In the genomic region with DNA sequence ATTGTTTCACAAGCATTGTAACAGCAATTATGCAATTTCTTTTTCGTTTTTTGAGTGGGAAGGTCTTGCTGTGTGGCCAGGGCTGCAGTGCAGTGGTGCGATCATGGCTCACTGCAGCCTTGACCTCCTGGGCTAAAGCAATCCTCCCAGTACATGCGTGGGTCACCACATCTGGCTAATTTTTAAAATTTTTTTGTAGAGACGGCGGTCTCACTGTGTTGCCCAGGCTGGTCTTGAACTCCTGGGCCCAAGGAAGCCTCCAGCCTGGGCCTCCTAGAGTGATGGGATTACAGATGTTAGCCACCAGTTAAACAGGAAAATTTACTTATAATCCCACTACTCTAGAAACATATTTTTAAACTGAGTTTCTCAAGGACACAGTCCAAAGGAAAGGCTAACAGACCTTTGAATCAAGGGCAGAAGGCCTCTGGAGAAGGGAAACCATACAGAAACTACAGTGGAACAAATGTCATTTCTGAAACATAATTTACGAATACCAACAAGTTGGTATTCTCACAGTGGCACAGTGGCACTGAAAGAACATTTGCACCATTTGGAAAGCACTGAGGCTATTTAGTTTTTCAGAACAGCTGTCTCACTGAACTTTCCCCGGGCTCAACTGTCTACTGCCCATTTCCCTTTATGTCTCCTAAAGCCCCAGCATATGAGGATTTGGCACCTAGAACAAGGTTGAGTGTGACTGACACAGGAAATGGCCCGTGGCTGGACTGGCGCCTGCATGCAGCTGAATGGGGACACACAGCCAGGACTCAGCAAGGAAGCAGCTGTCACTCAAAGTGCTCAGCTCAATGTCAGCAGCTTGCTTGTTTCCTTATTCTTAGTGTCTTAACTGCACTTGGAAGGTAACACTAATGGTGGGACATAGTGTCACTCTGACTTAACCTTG, we compare ENCODE assay signal across 8 cellular contexts. TPM values are rescaled to one million over a fixed set of nuclear protein-coding genes. Genes with fewer than 3 reads are reported as not detected.
DNase-seq lines count a peak whose midpoint lies in the region; ATAC-seq lines count a peak whose summit lies in the region.

No MANE protein-coding gene starts in this region.

- peak overlapping the region; percentile 50 for H3K27ac Mint-ChIP-seq in activated naive CD8-positive, alpha-beta T cell treated with anti-CD3 and anti-CD28 coated beads, Interleukin-2, amount 10 ng/mL, durations not matched to agents 7 days and 5 days
- no peak overlapping the region for H3K27ac Mint-ChIP-seq in activated naive CD8-positive, alpha-beta T cell treated with anti-CD3 and anti-CD28 coated beads for 36 hours

- POLR2A ChIA-PET in activated naive CD8-positive, alpha-beta T cell treated with anti-CD3 and anti-CD28 coated beads, Interleukin-2, amount 10 ng/mL, durations not matched to agents 7 days and 5 days (lab: Charles Lee) = interaction anchor here (1.4 to 3.7 kb wide), 2 partner anchors 12 to 21 kb away, joined by 3 to 43 read pairs; no protein-coding TSS in a partner anchor

- no peak for DNase-seq in activated naive CD8-positive, alpha-beta T cell treated with anti-CD3 and anti-CD28 coated beads, Interleukin-2, amount 10 ng/mL, durations not matched to agents 7 days and 5 days
- no peak for DNase-seq in activated naive CD8-positive, alpha-beta T cell treated with anti-CD3 and anti-CD28 coated beads for 36 hours
- peak; percentile 40 for DNase-seq in SW480 (ENCODE audit: low spot score)
- peak; percentile 67 for DNase-seq in kidney tubule cell (ENCODE audit: low spot score)
- no peak for DNase-seq in amniotic stem cell (lab: John Stamatoyannopoulos, UW)
- no peak for DNase-seq in GOT3 (lab: John Stamatoyannopoulos, UW)

- peaks cover 8% of the 10 kb centered on the region for H3K36me3 Mint-ChIP-seq in activated naive CD8-positive, alpha-beta T cell treated with anti-CD3 and anti-CD28 coated beads, Interleukin-2, amount 10 ng/mL, durations not matched to agents 7 days and 5 days
- H3K36me3 Mint-ChIP-seq in activated naive CD8-positive, alpha-beta T cell treated with anti-CD3 and anti-CD28 coated beads for 36 hours = peaks cover 11% of the 10 kb centered on the region

- ATAC-seq in activated naive CD8-positive, alpha-beta T cell treated with anti-CD3 and anti-CD28 coated beads, Interleukin-2, amount 10 ng/mL, durations not matched to agents 7 days and 5 days (ENCODE audit: low read depth) = no peak
- ATAC-seq in HG03439 (IDR thresholded peaks at IDR 0.05; ENCODE audit: unreplicated experiment) (no peak), GM19351 (IDR thresholded peaks at IDR 0.05; ENCODE audit: unreplicated experiment) (no peak)

- peaks cover 39% of the 10 kb centered on the region for H3K4me1 Mint-ChIP-seq in activated naive CD8-positive, alpha-beta T cell treated with anti-CD3 and anti-CD28 coated beads, Interleukin-2, amount 10 ng/mL, durations not matched to agents 7 days and 5 days
- H3K4me1 Mint-ChIP-seq in activated naive CD8-positive, alpha-beta T cell treated with anti-CD3 and anti-CD28 coated beads for 36 hours = peaks cover 32% of the 10 kb centered on the region

- peak overlapping the region; percentile 1 for H3K4me3 Mint-ChIP-seq in activated naive CD8-positive, alpha-beta T cell treated with anti-CD3 and anti-CD28 coated beads, Interleukin-2, amount 10 ng/mL, durations not matched to agents 7 days and 5 days
- no peak overlapping the region for H3K4me3 Mint-ChIP-seq in activated naive CD8-positive, alpha-beta T cell treated with anti-CD3 and anti-CD28 coated beads for 36 hours

- H3K27me3 Mint-ChIP-seq in activated naive CD8-positive, alpha-beta T cell treated with anti-CD3 and anti-CD28 coated beads, Interleukin-2, amount 10 ng/mL, durations not matched to agents 7 days and 5 days = no peaks in the 10 kb centered on the region
- no peaks in the 10 kb centered on the region for H3K27me3 Mint-ChIP-seq in activated naive CD8-positive, alpha-beta T cell treated with anti-CD3 and anti-CD28 coated beads for 36 hours

- peaks cover 4% of the 10 kb centered on the region for H3K9me3 Mint-ChIP-seq in activated naive CD8-positive, alpha-beta T cell treated with anti-CD3 and anti-CD28 coated beads, Interleukin-2, amount 10 ng/mL, durations not matched to agents 7 days and 5 days
- no peaks in the 10 kb centered on the region for H3K9me3 Mint-ChIP-seq in activated naive CD8-positive, alpha-beta T cell treated with anti-CD3 and anti-CD28 coated beads for 36 hours

RNA-seq across cellular contexts. Expression of a gene that starts 2.8 kb away (rescaled TPM):
- 100 to 1,000 TPM; 208 to 226 TPM for total RNA-seq in activated naive CD8-positive, alpha-beta T cell treated with anti-CD3 and anti-CD28 coated beads, Interleukin-2, amount 10 ng/mL, durations not matched to agents 7 days and 5 days
- total RNA-seq in activated naive CD8-positive, alpha-beta T cell treated with anti-CD3 and anti-CD28 coated beads for 36 hours = 100 to 1,000 TPM; 152 to 156 TPM

RNA-seq across cellular contexts. Expression of a gene that starts 52.1 kb away (rescaled TPM):
- 10 to 100 TPM; 29.7 to 34.8 TPM for total RNA-seq in activated naive CD8-positive, alpha-beta T cell treated with anti-CD3 and anti-CD28 coated beads, Interleukin-2, amount 10 ng/mL, durations not matched to agents 7 days and 5 days
- 1 to 10 TPM; 8.7 to 8.9 TPM for total RNA-seq in activated naive CD8-positive, alpha-beta T cell treated with anti-CD3 and anti-CD28 coated beads for 36 hours

Comparison
In these comparisons a context has a peak if more than half of its experiments do, and no peak if none do; other contexts are left out.
1. DNase-seq: peak in SW480 (single experiment) and kidney tubule cell (single experiment); none in activated naive CD8-positive, alpha-beta T cell treated with anti-CD3 and anti-CD28 coated beads, Interleukin-2, amount 10 ng/mL, durations not matched to agents 7 days and 5 days (single experiment), activated naive CD8-positive, alpha-beta T cell treated with anti-CD3 and anti-CD28 coated beads for 36 hours (single experiment), amniotic stem cell (single experiment) and GOT3 (single experiment).